1 cellular context compared by ENCODE assay signal in genomic region chr10:72278668-72279393, GRCh38.
TF ChIP-seq lines count a peak whose summit lies in the region.

No MANE protein-coding gene starts in this region.

TF ChIP-seq in GM23338, 12 proteins besides CTCF, POLR2A, EP300 and RAD21 (continued from another document):
- TF ChIP-seq ZNF462 (CRISPR knock-in tag; IDR thresholded peaks at IDR 0.05) (no peak), ETS1 (IDR thresholded peaks at IDR 0.05) (no peak), CREB1 (CRISPR knock-in tag; IDR thresholded peaks at IDR 0.05; ENCODE audit: low read depth) (no peak), EZH2 (IDR thresholded peaks at IDR 0.05; ENCODE audit: low read depth, unreplicated experiment) (no peak), JUNB (IDR thresholded peaks at IDR 0.05; ENCODE audit: unreplicated experiment) (no peak), NANOG (IDR thresholded peaks at IDR 0.05; ENCODE audit: borderline replicate concordance) (no peak)
TF ChIP-seq in GM23338: peak in this region for 0.
